17 cellular contexts compared by ENCODE assay signal in the genomic region with DNA sequence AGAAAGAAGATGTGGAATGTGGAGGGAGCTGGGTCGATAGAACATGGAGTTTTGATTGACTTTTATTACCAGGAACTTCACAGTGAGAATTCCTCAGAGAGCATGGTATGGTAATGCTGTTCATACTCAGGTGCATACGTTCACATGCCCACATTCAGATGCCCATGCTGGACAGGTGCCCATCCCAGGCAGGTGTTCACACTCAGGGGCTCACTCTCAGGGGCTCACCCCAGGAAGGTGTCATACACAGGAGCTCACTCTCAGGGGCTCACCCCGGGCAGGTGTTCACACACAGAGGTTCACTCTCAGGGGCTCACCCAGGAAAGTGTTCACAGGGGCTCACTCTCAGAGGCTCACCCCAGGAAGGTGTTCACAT.
"Had no signal": no experiment of that assay in that cellular context is flagged by ENCODE, and none has a peak within 500 bp of the region (broad histone marks: within the 10 kb centered on the region; RNA-seq: fewer than 3 reads in every experiment).

No MANE protein-coding gene starts in this region.

- H3K27ac ChIP-seq: colonic mucosa, foreskin keratinocyte, left ventricle myocardium inferior, lower lobe of right lung, neural progenitor cell, parathyroid adenoma, psoas muscle, right lobe of liver, thoracic aorta, transverse colon had no signal

- FAIRE-seq: kidney had no signal

- H3K27me3 ChIP-seq: colonic mucosa, foreskin keratinocyte, neural progenitor cell, right lobe of liver had no signal

- ATAC-seq: foreskin keratinocyte, left cardiac atrium, psoas muscle had no signal

- H2AFZ ChIP-seq: neural progenitor cell, parathyroid adenoma had no signal

- DNase-seq: colonic mucosa; dermis blood vessel endothelial cell; foreskin keratinocyte; kidney; left cardiac atrium; left ventricle myocardium inferior; lower lobe of right lung; midbrain; psoas muscle; retina; right lobe of liver; stimulated activated CD4-positive, alpha-beta T cell treated with anti-CD3 and anti-CD28 coated beads, Interleukin-4, amount 100 ng/mL, for 1 hour; stimulated activated CD8-positive, alpha-beta memory T cell treated with anti-CD3 and anti-CD28 coated beads, Interleukin-4, amount 100 ng/mL, for 48 hours; transverse colon had no signal

- H3K36me3 ChIP-seq: colonic mucosa, left ventricle myocardium inferior, lower lobe of right lung, neural progenitor cell, right lobe of liver, thoracic aorta, transverse colon had no signal

- H3K4me1 ChIP-seq: colonic mucosa, foreskin keratinocyte, left ventricle myocardium inferior, lower lobe of right lung, neural progenitor cell, parathyroid adenoma, psoas muscle, right lobe of liver, transverse colon had no signal

- H3K79me2 ChIP-seq: parathyroid adenoma had no signal

- H3K9me3 ChIP-seq: colonic mucosa, left ventricle myocardium inferior, lower lobe of right lung, psoas muscle, right lobe of liver, thoracic aorta, transverse colon had no signal

- H3K4me3 ChIP-seq: colonic mucosa, left ventricle myocardium inferior, lower lobe of right lung, neural progenitor cell, psoas muscle, right lobe of liver, thoracic aorta, transverse colon had no signal

- H3K9ac ChIP-seq: neural progenitor cell, parathyroid adenoma had no signal

- H3K4me2 ChIP-seq: neural progenitor cell had no signal
